17 cellular contexts compared by ENCODE assay signal in the genomic region with DNA sequence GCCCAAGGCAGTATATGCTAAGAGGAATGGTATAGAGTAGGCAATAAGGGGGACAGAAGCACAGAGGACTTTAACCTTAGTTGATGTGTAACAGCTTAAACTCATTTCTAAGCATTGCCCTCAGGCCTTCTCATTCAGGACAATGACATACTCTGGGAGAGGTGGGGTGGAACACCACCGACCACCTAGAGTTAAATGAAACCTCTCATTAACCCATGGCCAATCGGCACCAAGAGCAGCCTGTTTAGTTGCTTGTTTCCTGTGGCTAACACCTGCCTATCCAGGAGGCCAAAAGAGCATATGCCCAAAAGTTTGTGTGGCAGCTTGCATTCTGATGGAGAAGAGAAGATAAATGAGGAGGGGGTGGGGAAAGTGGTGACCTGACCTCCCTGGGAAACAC.
"Had no signal": no experiment of that assay in that cellular context is flagged by ENCODE, and none has a peak within 500 bp of the region (broad histone marks: within the 10 kb centered on the region; RNA-seq: fewer than 3 reads in every experiment).

No MANE protein-coding gene starts in this region.

- DNase-seq: effector memory CD8-positive, alpha-beta T cell; kidney; left colon; naive thymus-derived CD4-positive, alpha-beta T cell; ovary; right lobe of liver; stimulated activated CD4-positive, alpha-beta T cell treated with anti-CD3 and anti-CD28 coated beads, Interleukin-15, amount 100 ng/mL, for 24 hours; stimulated activated CD4-positive, alpha-beta T cell treated with anti-CD3 and anti-CD28 coated beads, Interleukin-1b, Interleukin-23, amount 100 ng/mL, for 48 hours; stimulated activated CD4-positive, alpha-beta T cell treated with anti-CD3 and anti-CD28 coated beads, Interleukin-4, amount 100 ng/mL, for 24 hours; tibial artery; upper lobe of left lung; uterus had no signal

- ATAC-seq: effector memory CD8-positive, alpha-beta T cell; gastroesophageal sphincter; left colon; naive thymus-derived CD4-positive, alpha-beta T cell; right lobe of liver; stimulated activated memory B cell treated with anti-CD40 and anti-IgM and Interleukin-4, amounts not matched to agents 10 μg/mL and 1 μg/mL and 100 μg/mL, for 72 hours had no signal

- FAIRE-seq: colon, kidney had no signal

- H3K27ac ChIP-seq: epithelial cell of prostate, esophagus muscularis mucosa, gastroesophageal sphincter, ovary, right lobe of liver, tibial artery, upper lobe of left lung, uterus had no signal
